Comparison of ENCODE assay signal across 34 cellular contexts in genomic region chr2:42532397-42532796, GRCh38. TPM values are rescaled to one million over a fixed set of nuclear protein-coding genes. Genes with fewer than 3 reads are reported as not detected.
"Had no signal": no experiment of that assay in that cellular context is flagged by ENCODE, and none has a peak within 500 bp of the region (broad histone marks: within the 10 kb centered on the region; RNA-seq: fewer than 3 reads in every experiment).

No MANE protein-coding gene starts in this region.

- ATAC-seq: activated CD8-positive, alpha-beta T cell treated with anti-CD3 and anti-CD28 coated beads for 36 hours; activated naive CD4-positive, alpha-beta T cell treated with anti-CD3 and anti-CD28 coated beads, Interleukin-2, amount 50 U/mL, for 72 hours; activated T-cell treated with anti-CD3 and anti-CD28 coated beads, Interleukin-2, amount 50 U/mL, for 4 hours; activated T-cell treated with anti-CD3 and anti-CD28 coated beads, Interleukin-2, amount 50 U/mL, for 72 hours; activated T-helper 17 cell treated with anti-CD3 and anti-CD28 coated beads, Interleukin-2, amount 50 U/mL, for 72 hours; body of pancreas had no signal

- H3K4me1 ChIP-seq: adrenal gland, body of pancreas, breast epithelium had no signal

- DNase-seq: activated B cell treated with CpG ODN at 0.5 μM for 24 hours; activated CD4-positive, alpha-beta memory T cell treated with anti-CD3 and anti-CD28 coated beads for 36 hours; activated CD4-positive, alpha-beta T cell treated with anti-CD3 and anti-CD28 coated beads for 4 hours; activated CD4-positive, alpha-beta T cell treated with anti-CD3 and anti-CD28 coated beads, Interleukin-2, amount 10 ng/mL, durations not matched to agents 24 days and 14 days; activated CD4-positive, alpha-beta T cell treated with anti-CD3 and anti-CD28 coated beads, Interleukin-2, amount 50 U/mL, for 1 hour; activated CD4-positive, alpha-beta T cell treated with anti-CD3 and anti-CD28 coated beads, Interleukin-2, amount 50 U/mL, for 4 hours; activated CD4-positive, CD25-positive, alpha-beta regulatory T cell treated with anti-CD3 and anti-CD28 coated beads, Interleukin-2, amount 50 U/mL, for 72 hours; activated CD8-positive, alpha-beta memory T cell treated with anti-CD3 and anti-CD28 coated beads, Interleukin-2, amount 50 U/mL, for 4 hours; activated CD8-positive, alpha-beta T cell treated with anti-CD3 and anti-CD28 coated beads for 36 hours; activated effector memory CD4-positive, alpha-beta T cell treated with anti-CD3 and anti-CD28 coated beads, Interleukin-2, amount 50 U/mL, for 16 hours; activated gamma-delta T cell treated with Interleukin-2 at 50 U/mL for 16 hours; activated naive CD4-positive, alpha-beta T cell; activated naive CD4-positive, alpha-beta T cell treated with anti-CD3 and anti-CD28 coated beads for 36 hours; activated naive CD4-positive, alpha-beta T cell treated with anti-CD3 and anti-CD28 coated beads, Interleukin-2, amount 50 U/mL, for 16 hours; activated naive CD8-positive, alpha-beta T cell treated with anti-CD3 and anti-CD28 coated beads for 36 hours; activated T-cell treated with anti-CD3 and anti-CD28 coated beads for 4 hours; activated T-cell treated with anti-CD3 and anti-CD28 coated beads, Interleukin-2, amount 50 U/mL, for 1 hour; activated T-cell treated with anti-CD3 and anti-CD28 coated beads, Interleukin-2, amount 50 U/mL, for 4 hours; activated T-cell treated with anti-CD3 and anti-CD28 coated beads, Interleukin-2, amount 50 U/mL, for 72 hours; adrenal gland; amniotic stem cell; aorta; body of pancreas; brain microvascular endothelial cell; central memory CD4-positive, alpha-beta T cell; T-helper 2 cell; T-helper 9 cell had no signal

- H3K36me3 ChIP-seq: adrenal gland, brain microvascular endothelial cell, breast epithelium had no signal

- H3K9me3 ChIP-seq: adrenal gland, body of pancreas, breast epithelium had no signal

- H3K27me3 ChIP-seq: adrenal gland, body of pancreas, brain microvascular endothelial cell, breast epithelium had no signal

- FAIRE-seq: astrocyte, TTC549 had no signal

- H3K27ac ChIP-seq: adrenal gland, body of pancreas, brain microvascular endothelial cell, breast epithelium, VCaP had no signal

- H3K4me3 ChIP-seq: adrenal gland, body of pancreas, breast epithelium had no signal

RNA-seq across cellular contexts. Expression of gene KCNG3, which starts 38.6 kb away (rescaled TPM):
- total RNA-seq: activated B cell treated with CpG ODN at 0.5 μM for 24 hours; activated CD4-positive, alpha-beta memory T cell treated with anti-CD3 and anti-CD28 coated beads for 36 hours; activated T-helper 17 cell treated with anti-CD3 and anti-CD28 coated beads, Interleukin-2, amount 50 U/mL, for 72 hours; cardiac septum had no signal
- polyA plus RNA-seq: aorta had no signal
